29 cellular contexts compared by ENCODE assay signal in genomic region chr5:168008555-168008954, GRCh38.
DNase-seq lines count a peak whose midpoint lies in the region; ATAC-seq, FAIRE-seq and TF ChIP-seq lines count a peak whose summit lies in the region.
"Had no signal": no experiment of that assay in that cellular context is flagged by ENCODE, and none has a peak within 500 bp of the region (broad histone marks: within the 10 kb centered on the region; RNA-seq: fewer than 3 reads in every experiment).

No MANE protein-coding gene starts in this region.

- DNase-seq in GM19239 (ENCODE audit: insufficient read length, low spot score) = no peak
- no peak for DNase-seq in left colon
- no peak for DNase-seq in SK-N-SH
- DNase-seq in type B pancreatic cell (ENCODE audit: extremely low spot score, unreplicated experiment) = no peak
- DNase-seq in NCI-H146 treated with DMSO at 0.1 percent for 48 hours (lab: John Stamatoyannopoulos, UW; ENCODE audit: unreplicated experiment) = no peak
- no peak for DNase-seq in vagina (ENCODE audit: extremely low spot score in 2 of 2)
- DNase-seq: 8988T; ACHN; BE2C; C1 segment of cervical spinal cord; CD4-positive, alpha-beta memory T cell; CD4-positive, CD25-positive, alpha-beta regulatory T cell; CD8-positive, alpha-beta memory T cell; COR-L47; DMS 273 treated with DMSO at 0.1 percent for 48 hours; DMS153; DMS53; DMS79; DND-41; EL; GDM1 had no signal

- H3K27me3 Mint-ChIP-seq in type B pancreatic cell = peaks cover 3% of the 10 kb centered on the region
- H3K27me3 Mint-ChIP-seq: CD4-positive, alpha-beta memory T cell; CD4-positive, CD25-positive, alpha-beta regulatory T cell; CD8-positive, alpha-beta memory T cell had no signal

- no peak overlapping the region for H3K4me2 ChIP-seq in SK-N-SH
- H3K4me2 ChIP-seq: BLaER1 had no signal

- POLR2A ChIA-PET in SK-N-SH (lab: Yijun Ruan, JAX) = no interaction called here

- H3K4me1 ChIP-seq in SK-N-SH (ENCODE audit: control insufficient read depth in 1 of 2, insufficient read depth in 2 of 2, low read depth in 1 of 2, low read length in 1 of 2) (no peaks in the 10 kb centered on the region; a peak in 1 of 4 replicates), vagina (no peaks in the 10 kb centered on the region)
- H3K4me1 ChIP-seq: BE2C had no signal

- no peak for TF ChIP-seq POLR2A in vagina (IDR thresholded peaks at IDR 0.05)

- H4K20me1 ChIP-seq in SK-N-SH (ENCODE audit: insufficient read depth) = no peaks in the 10 kb centered on the region

- H3K4me3 Mint-ChIP-seq in type B pancreatic cell = no peak overlapping the region
- H3K4me3 Mint-ChIP-seq: CD14-positive monocyte; CD4-positive, alpha-beta memory T cell; CD4-positive, CD25-positive, alpha-beta regulatory T cell; CD8-positive, alpha-beta memory T cell had no signal

- TF ChIP-seq EP300 in SK-N-SH (IDR thresholded peaks at IDR 0.05; ENCODE audit: borderline replicate concordance in 1 of 2, low read depth in 1 of 2, low read length in 1 of 2) = no peak

- peaks cover 22% of the 10 kb centered on the region for H3K4me1 Mint-ChIP-seq in type B pancreatic cell (ENCODE audit: unreplicated experiment)
- H3K4me1 Mint-ChIP-seq: CD14-positive monocyte; CD4-positive, alpha-beta memory T cell; CD4-positive, CD25-positive, alpha-beta regulatory T cell; CD8-positive, alpha-beta memory T cell had no signal

- no peaks in the 10 kb centered on the region for H3K9me3 Mint-ChIP-seq in type B pancreatic cell
- H3K9me3 Mint-ChIP-seq: CD8-positive, alpha-beta memory T cell had no signal

- H3K9ac ChIP-seq in SK-N-SH = no peak overlapping the region
- H3K9ac ChIP-seq: BLaER1 had no signal

- peak; percentile 31 for FAIRE-seq in GM19239 (lab: Jason Lieb, UNC)
- FAIRE-seq: A204.1, GM12878, GM12892, GM18507 had no signal

- whole genome bisulfite sequencing in SK-N-SH (ENCODE audit: low lambda C conversion rate) = 35% methylated on average over 4 of the region's 4 CpGs

- H3K9me3 ChIP-seq in SK-N-SH (no peaks in the 10 kb centered on the region), vagina (no peaks in the 10 kb centered on the region)
- H3K9me3 ChIP-seq: BE2C, BLaER1 had no signal

- intact Hi-C loops in left colon (cut with DNase I, micrococcal nuclease) = no loop called here
- intact Hi-C loops in vagina (cut with DNase I) = no loop called here

- no peaks in the 10 kb centered on the region for H3K79me2 ChIP-seq in SK-N-SH (ENCODE audit: insufficient read depth)

- H3K4me3 ChIP-seq in SK-N-SH (ENCODE audit: low read depth in 2 of 2, low read length in 1 of 2) (no peak overlapping the region), vagina (no peak overlapping the region)
- H3K4me3 ChIP-seq: BLaER1, GM12878 had no signal

- H3K27me3 ChIP-seq in SK-N-SH (ENCODE audit: insufficient read depth) = no peaks in the 10 kb centered on the region
- no peaks in the 10 kb centered on the region for H3K27me3 ChIP-seq in vagina
- H3K27me3 ChIP-seq: BE2C, BLaER1 had no signal

- peaks cover 3% of the 10 kb centered on the region for H3K36me3 Mint-ChIP-seq in type B pancreatic cell
- H3K36me3 Mint-ChIP-seq: CD14-positive monocyte; CD4-positive, alpha-beta memory T cell; CD4-positive, CD25-positive, alpha-beta regulatory T cell; CD8-positive, alpha-beta memory T cell had no signal

- H2AFZ ChIP-seq in SK-N-SH (ENCODE audit: low read depth) = no peak overlapping the region

- TF ChIP-seq CTCF in 22Rv1 (IDR thresholded peaks at IDR 0.05) (no peak), SK-N-SH (IDR thresholded peaks at IDR 0.05) (no peak), type B pancreatic cell (conservative IDR thresholded peaks at IDR 0.05) (no peak), vagina (IDR thresholded peaks at IDR 0.05) (no peak)

- ATAC-seq in GM18907 (IDR thresholded peaks at IDR 0.05; ENCODE audit: unreplicated experiment) = peak; percentile 55
- peak; percentile 47 for ATAC-seq in left colon
- ATAC-seq: GM12878 had no signal

- H3K27ac ChIP-seq in 22Rv1 (peak overlapping the region; percentile 14; the same call in 1 of the 2 replicates), SK-N-SH (ENCODE audit: low read depth in 2 of 2, low read length in 1 of 2) (no peak overlapping the region), vagina (no peak overlapping the region)
- H3K27ac ChIP-seq: BLaER1 had no signal

- H3K27ac Mint-ChIP-seq in type B pancreatic cell = no peak overlapping the region
- H3K27ac Mint-ChIP-seq: CD14-positive monocyte; CD4-positive, alpha-beta memory T cell; CD4-positive, CD25-positive, alpha-beta regulatory T cell; CD8-positive, alpha-beta memory T cell had no signal

- no peak for TF ChIP-seq RAD21 in SK-N-SH (IDR thresholded peaks at IDR 0.05; ENCODE audit: low read length)

- no peaks in the 10 kb centered on the region for H3K9me2 ChIP-seq in SK-N-SH

- no peaks in the 10 kb centered on the region for H3F3A ChIP-seq in SK-N-SH (replicated peaks; ENCODE audit: insufficient read depth)

- CTCF ChIA-PET in SK-N-SH (lab: Yijun Ruan, JAX) = no interaction called here

- H3K36me3 ChIP-seq in SK-N-SH (replicated peaks in 1 of 2; ENCODE audit: control insufficient read depth in 1 of 2, insufficient read depth in 2 of 2, low read length in 1 of 2) (no peaks in the 10 kb centered on the region), vagina (no peaks in the 10 kb centered on the region)
- H3K36me3 ChIP-seq: BE2C had no signal

TF ChIP-seq in SK-N-SH, 30 proteins besides CTCF, POLR2A, EP300 and RAD21 (continues in another document):
- TF ChIP-seq IRF3 (IDR thresholded peaks at IDR 0.05; ENCODE audit: low read depth, low read length) = no peak
- no peak for TF ChIP-seq ZBTB33 (IDR thresholded peaks at IDR 0.05; ENCODE audit: borderline replicate concordance, low read depth)
- no peak for TF ChIP-seq USF1 (IDR thresholded peaks at IDR 0.05; ENCODE audit: borderline replicate concordance, low read depth)
- TF ChIP-seq POLR2AphosphoS5 (IDR thresholded peaks at IDR 0.05; ENCODE audit: low read depth, low read length) = no peak
- no peak for TF ChIP-seq MAX (IDR thresholded peaks at IDR 0.05; ENCODE audit: low read depth)
- no peak for TF ChIP-seq ELF1 (IDR thresholded peaks at IDR 0.05)
- TF ChIP-seq SIN3A (IDR thresholded peaks at IDR 0.05; ENCODE audit: borderline replicate concordance, low read depth, low read length) = no peak
- no peak for TF ChIP-seq SMC3 (IDR thresholded peaks at IDR 0.05; ENCODE audit: low read depth, low read length)
- TF ChIP-seq RXRA (IDR thresholded peaks at IDR 0.05; ENCODE audit: borderline replicate concordance, low read depth) = no peak
- TF ChIP-seq FOSL2 (IDR thresholded peaks at IDR 0.05; ENCODE audit: borderline replicate concordance, low read depth) = no peak
- no peak for TF ChIP-seq MXI1 (IDR thresholded peaks at IDR 0.05; ENCODE audit: low read depth, low read length)
- no peak for TF ChIP-seq NFIC (IDR thresholded peaks at IDR 0.05; ENCODE audit: borderline replicate concordance)
- TF ChIP-seq YY1 (IDR thresholded peaks at IDR 0.05; ENCODE audit: low read depth) = no peak
